In genomic region chr12:124207617-124208016, GRCh38 we compare ENCODE assay signal across 17 cellular contexts.
DNase-seq lines count a peak whose midpoint lies in the region; ATAC-seq and TF ChIP-seq lines count a peak whose summit lies in the region.
"Had no signal": no experiment of that assay in that cellular context is flagged by ENCODE, and none has a peak within 500 bp of the region (broad histone marks: within the 10 kb centered on the region; RNA-seq: fewer than 3 reads in every experiment).

No MANE protein-coding gene starts in this region.

- peaks cover 13% of the 10 kb centered on the region for H3K27me3 Mint-ChIP-seq in H9 (ENCODE audit: low read depth)

- H2BK5ac ChIP-seq in H9 (ENCODE audit: insufficient read length, low read length) = no peak overlapping the region

- no peak overlapping the region for H4K8ac ChIP-seq in H9 (replicated peaks; ENCODE audit: insufficient read length, low read depth, low read length)

- peak overlapping the region; percentile 20; the same call in 1 of the 2 replicates for H3K14ac ChIP-seq in H9 (ENCODE audit: insufficient read depth, low read length)

- TF ChIP-seq CTCF in cardiac muscle cell (IDR thresholded peaks at IDR 0.05; ENCODE audit: low read depth, low read length) (no peak), right atrium auricular region (IDR thresholded peaks at IDR 0.05) (no peak), H9 (conservative IDR thresholded peaks at IDR 0.05) (no peak), fibroblast of pulmonary artery (IDR thresholded peaks at IDR 0.05; ENCODE audit: low read length, missing control alignments) (no peak), upper lobe of right lung (IDR thresholded peaks at IDR 0.05) (no peak)

- H4K20me1 ChIP-seq in H9 (ENCODE audit: control insufficient read depth, insufficient read depth, insufficient read length) = no peaks in the 10 kb centered on the region

- H3K4me2 ChIP-seq in H9 (ENCODE audit: insufficient read depth, insufficient read length, low read length) = no peak overlapping the region
- H3K4me2 ChIP-seq: A549 had no signal

- H3K9ac ChIP-seq in H9 (ENCODE audit: extremely low read depth, insufficient read length, low read length) = no peak overlapping the region

- H3K9me3 Mint-ChIP-seq in H9 = peaks cover 11 to 15% of the 10 kb centered on the region in 2 experiments

- no peak overlapping the region for H2AK5ac ChIP-seq in H9 (ENCODE audit: insufficient read length, low read length)

- no peaks in the 10 kb centered on the region for H3K36me3 ChIP-seq in cardiac muscle cell
- H3K36me3 ChIP-seq in right atrium auricular region = no peaks in the 10 kb centered on the region
- no peaks in the 10 kb centered on the region for H3K36me3 ChIP-seq in upper lobe of right lung

- ATAC-seq in upper lobe of right lung = no peak
- no peak for ATAC-seq in HG02588 (IDR thresholded peaks at IDR 0.05; ENCODE audit: unreplicated experiment)
- ATAC-seq: A549, GM12878 had no signal

- H2AFZ ChIP-seq in H9 (ENCODE audit: low read length) = no peak overlapping the region

- H3K4me1 Mint-ChIP-seq in H9 = peaks cover 21% of the 10 kb centered on the region in 2 experiments

- no peak overlapping the region for H3K27ac ChIP-seq in cardiac muscle cell
- no peak overlapping the region for H3K27ac ChIP-seq in right atrium auricular region
- no peak overlapping the region for H3K27ac ChIP-seq in H9 (ENCODE audit: insufficient read length, low read depth, low read length)
- H3K27ac ChIP-seq in upper lobe of right lung = no peak overlapping the region
- H3K27ac ChIP-seq: 22Rv1, A549, C4-2B had no signal

- H3K4me1 ChIP-seq in cardiac muscle cell (ENCODE audit: low read depth) (no peaks in the 10 kb centered on the region), right atrium auricular region (peaks cover 0 to 8% of the 10 kb centered on the region in 2 donors), H9 (ENCODE audit: insufficient read depth, low read length) (no peaks in the 10 kb centered on the region), upper lobe of right lung (no peaks in the 10 kb centered on the region)
- H3K4me1 ChIP-seq: A549, Caco-2 had no signal

- no peak overlapping the region for H3K4me3 Mint-ChIP-seq in H9
- H3K4me3 Mint-ChIP-seq: CD4-positive, alpha-beta T cell had no signal

- H3K23me2 ChIP-seq in H9 (ENCODE audit: insufficient read length, low read depth, low read length, poor library complexity, severe bottlenecking) = no peaks in the 10 kb centered on the region

- no peaks in the 10 kb centered on the region for H3K27me3 ChIP-seq in cardiac muscle cell
- H3K27me3 ChIP-seq in right atrium auricular region = no peaks in the 10 kb centered on the region
- H3K27me3 ChIP-seq in H9 (ENCODE audit: insufficient read depth, low read length) = no peaks in the 10 kb centered on the region
- no peaks in the 10 kb centered on the region for H3K27me3 ChIP-seq in upper lobe of right lung

- H3K79me1 ChIP-seq in H9 (ENCODE audit: insufficient read depth, low read depth, low read length, poor library complexity, severe bottlenecking) = no peaks in the 10 kb centered on the region

- no CpG with 5 or more reads among the region's 15 CpGs for WGBS in H9 (ENCODE audit: extremely low coverage, insufficient read length, low lambda C conversion rate)

- peak overlapping the region; percentile 20 for H3K23ac ChIP-seq in H9 (ENCODE audit: insufficient read length, low read depth, low read length)

- no peak overlapping the region for H3K27ac Mint-ChIP-seq in H9
- H3K27ac Mint-ChIP-seq: CD4-positive, alpha-beta T cell had no signal

- no peak overlapping the region for H3K4ac ChIP-seq in H9 (ENCODE audit: low read depth, low read length)

- H3K79me2 ChIP-seq in H9 (ENCODE audit: insufficient read depth, low read length) = no peaks in the 10 kb centered on the region

- H3K4me3 ChIP-seq in cardiac muscle cell (no peak overlapping the region), right atrium auricular region (no peak overlapping the region), fibroblast of pulmonary artery (replicated peaks; ENCODE audit: low read depth, low read length) (no peak overlapping the region), upper lobe of right lung (no peak overlapping the region)
- H3K4me3 ChIP-seq: A549, GM12878 had no signal

- no peak overlapping the region for H4K5ac ChIP-seq in H9 (ENCODE audit: insufficient read length, low read depth, low read length)

- no peak overlapping the region for H3T11ph ChIP-seq in H9 (ENCODE audit: low read length)

- H2BK15ac ChIP-seq in H9 (ENCODE audit: low read depth, low read length) = no peak overlapping the region

- H3K56ac ChIP-seq in H9 (ENCODE audit: insufficient read length, low read depth, low read length) = no peak overlapping the region

- H2BK12ac ChIP-seq in H9 (ENCODE audit: insufficient read length, low read depth, low read length) = no peak overlapping the region

- no peak overlapping the region for H4K91ac ChIP-seq in H9 (ENCODE audit: insufficient read length, low read depth, low read length)

- H3K36me3 Mint-ChIP-seq in H9 (ENCODE audit: insufficient read depth in 1 of 3, low read depth in 3 of 3) = peaks cover 5 to 19% (median 6%) of the 10 kb centered on the region in 3 experiments; a peak in 6 of 7 replicates

- no peak overlapping the region for H2BK20ac ChIP-seq in H9 (ENCODE audit: low read depth, low read length, poor library complexity, severe bottlenecking)

- intact Hi-C loops in upper lobe of right lung (cut with DNase I) = no loop called here
- intact Hi-C loops in posterior vena cava (cut with DNase I) = no loop called here

- DNase-seq in cardiac muscle cell (ENCODE audit: low read depth in 1 of 2, low spot score in 1 of 2) (peak; percentile 25 to 77), right atrium auricular region (ENCODE audit: low spot score) (no peak), H9 (no peak), fibroblast of pulmonary artery (ENCODE audit: low read depth) (peak; percentile 14), upper lobe of right lung (peak; percentile 42), posterior vena cava (ENCODE audit: low spot score) (no peak)
- DNase-seq: AML-193; Caco-2; CD4-positive, alpha-beta T cell; DMS79 treated with DMSO at 0.1 percent for 48 hours; HCEC 1CT; IMR-90 had no signal

- no peak overlapping the region for H3K18ac ChIP-seq in H9 (ENCODE audit: insufficient read length, low read depth, low read length)

- no peak overlapping the region for H2BK120ac ChIP-seq in H9 (ENCODE audit: low read depth, low read length, poor library complexity, severe bottlenecking)

- H3K9me3 ChIP-seq in cardiac muscle cell (ENCODE audit: low read depth) (no peaks in the 10 kb centered on the region), right atrium auricular region (peaks cover 0 to 22% of the 10 kb centered on the region in 2 donors), H9 (ENCODE audit: control insufficient read depth, low read depth, low read length) (no peaks in the 10 kb centered on the region), upper lobe of right lung (no peaks in the 10 kb centered on the region)

Comparison
In these comparisons a context has a peak if more than half of its experiments do, and no peak if none do; other contexts are left out.
1. DNase-seq: peak in cardiac muscle cell (2 of 2), fibroblast of pulmonary artery (single experiment) and upper lobe of right lung (single experiment); none in right atrium auricular region (single experiment), H9 (single experiment) and posterior vena cava (single experiment).